Comparison of ENCODE assay signal across 1 cellular context in the genomic region with DNA sequence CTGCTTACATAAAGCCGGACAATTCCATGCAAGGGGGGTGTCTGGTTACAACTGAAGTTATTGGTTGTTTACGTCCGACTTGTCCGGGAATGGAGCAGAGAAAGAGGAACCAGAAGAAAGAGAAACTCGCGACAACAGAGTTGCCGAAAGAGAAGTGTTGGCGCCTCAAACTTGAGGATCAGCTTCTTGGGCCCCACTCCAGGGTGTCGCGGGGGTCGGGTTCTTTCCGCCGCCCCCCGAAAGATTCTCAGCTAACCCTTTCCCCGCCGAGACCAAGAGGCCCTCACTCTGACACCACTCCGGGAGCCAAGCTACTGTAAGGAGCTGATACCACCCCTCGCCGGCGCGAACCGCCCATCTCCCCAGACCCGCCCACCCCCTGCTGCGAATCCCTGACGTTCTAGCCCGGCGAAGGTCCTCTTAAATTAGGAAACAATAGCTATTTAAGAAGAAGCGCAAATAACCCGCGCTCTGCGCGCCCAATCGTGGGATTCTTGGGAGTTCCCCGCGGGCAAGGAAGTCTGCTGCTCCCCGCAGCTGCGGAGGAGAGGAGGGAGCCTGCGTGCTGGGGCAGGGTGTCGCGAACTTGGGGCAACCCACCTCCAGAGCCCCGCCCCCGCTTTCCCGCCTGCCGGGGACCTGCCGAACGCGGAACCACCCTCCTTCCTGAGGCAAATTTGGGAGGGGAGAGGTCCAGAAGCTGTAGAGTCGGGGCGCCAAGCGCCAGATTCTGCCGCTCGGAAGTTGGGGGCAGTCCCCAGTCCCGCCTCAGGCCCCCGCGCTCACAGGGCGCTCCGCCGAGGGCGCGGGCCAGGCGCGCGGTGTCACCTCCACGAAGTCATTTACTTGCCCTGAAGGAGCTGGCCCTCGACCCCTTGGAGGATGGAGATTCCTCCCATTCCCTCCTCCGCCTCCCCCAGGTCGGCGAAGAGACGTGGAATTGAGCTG.
TF ChIP-seq lines count a peak whose summit lies in the region.

No MANE protein-coding gene starts in this region.

TF ChIP-seq in endothelial cell of umbilical vein, 7 proteins besides CTCF, POLR2A, EP300 and RAD21:
- TF ChIP-seq MYC (IDR thresholded peaks at IDR 0.05; ENCODE audit: low read depth, low read length) = no peak
- TF ChIP-seq, protein P1, sequence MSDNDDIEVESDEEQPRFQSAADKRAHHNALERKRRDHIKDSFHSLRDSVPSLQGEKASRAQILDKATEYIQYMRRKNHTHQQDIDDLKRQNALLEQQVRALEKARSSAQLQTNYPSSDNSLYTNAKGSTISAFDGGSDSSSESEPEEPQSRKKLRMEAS (IDR thresholded peaks at IDR 0.05; ENCODE audit: insufficient read depth, insufficient read length) = no peak
- TF ChIP-seq FOS (IDR thresholded peaks at IDR 0.05; ENCODE audit: borderline replicate concordance, insufficient read depth, low read length) = no peak
- no peak for TF ChIP-seq GATA2 (IDR thresholded peaks at IDR 0.05; ENCODE audit: insufficient read depth, insufficient read length, low read depth, low read length)
- TF ChIP-seq EZH2 (IDR thresholded peaks at IDR 0.05; ENCODE audit: borderline replicate concordance, low read depth, low read length, severe bottlenecking) = peak; percentile 58
- TF ChIP-seq JUN (IDR thresholded peaks at IDR 0.05; ENCODE audit: borderline replicate concordance, insufficient read depth, insufficient read length, low read depth) = no peak
- TF ChIP-seq POLR2AphosphoS5 (IDR thresholded peaks at IDR 0.05; ENCODE audit: insufficient read depth, low read depth, low read length) = no peak
